ENCODE assay signal across 1 cellular context in the genomic region with DNA sequence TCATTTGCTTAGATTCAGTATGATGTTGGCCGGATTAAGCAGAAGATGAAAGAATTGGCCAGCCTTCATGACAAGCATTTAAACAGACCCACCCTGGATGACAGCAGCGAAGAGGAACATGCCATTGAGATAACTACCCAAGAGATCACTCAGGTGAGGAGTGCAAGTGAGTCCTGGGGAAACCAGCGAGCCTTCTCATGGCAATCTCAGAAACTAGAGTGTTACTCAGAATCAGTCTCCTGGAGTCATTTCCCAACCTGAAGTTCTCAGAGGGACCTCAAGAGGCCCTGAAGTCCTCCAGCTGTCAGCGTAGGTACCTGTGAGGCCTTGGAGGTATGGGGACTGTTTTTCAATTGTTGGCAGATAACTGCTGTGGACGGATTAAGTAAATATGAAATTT.
TF ChIP-seq lines count a peak whose summit lies in the region.

No MANE protein-coding gene starts in this region.

TF ChIP-seq in H1, 55 proteins besides CTCF, POLR2A, EP300 and RAD21:
- no peak for TF ChIP-seq TAF1 (IDR thresholded peaks at IDR 0.05; ENCODE audit: low read depth, low read length)
- TF ChIP-seq SIN3A (conservative IDR thresholded peaks at IDR 0.05 in 1 of 2, IDR thresholded peaks at IDR 0.05 in 1 of 2; ENCODE audit: low read depth in 1 of 2, low read length in 2 of 2): no peak
- TF ChIP-seq SP1 (IDR thresholded peaks at IDR 0.05; ENCODE audit: low read depth, low read length): no peak
- TF ChIP-seq MAX (IDR thresholded peaks at IDR 0.05): no peak
- TF ChIP-seq E2F6 (IDR thresholded peaks at IDR 0.05): no peak
- TF ChIP-seq MAFK (IDR thresholded peaks at IDR 0.05; ENCODE audit: low read depth, low read length): no peak
- TF ChIP-seq HDAC6 (IDR thresholded peaks at IDR 0.05; ENCODE audit: low read depth, low read length): no peak
- TF ChIP-seq, protein P1, sequence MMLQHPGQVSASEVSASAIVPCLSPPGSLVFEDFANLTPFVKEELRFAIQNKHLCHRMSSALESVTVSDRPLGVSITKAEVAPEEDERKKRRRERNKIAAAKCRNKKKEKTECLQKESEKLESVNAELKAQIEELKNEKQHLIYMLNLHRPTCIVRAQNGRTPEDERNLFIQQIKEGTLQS (IDR thresholded peaks at IDR 0.05; ENCODE audit: insufficient read depth, low read depth, low read length): no peak
- no peak for TF ChIP-seq RNF2 (IDR thresholded peaks at IDR 0.05; ENCODE audit: borderline replicate concordance, low read depth, low read length, missing control alignments, poor library complexity, severe bottlenecking)
- TF ChIP-seq CHD1 (IDR thresholded peaks at IDR 0.05; ENCODE audit: low read depth, low read length): no peak
- no peak for TF ChIP-seq BCL11A (IDR thresholded peaks at IDR 0.05; ENCODE audit: low read depth in 2 of 2, low read length in 2 of 2)
- no peak for TF ChIP-seq TEAD4 (IDR thresholded peaks at IDR 0.05; ENCODE audit: low read depth, low read length)
- no peak for TF ChIP-seq RBBP5 (IDR thresholded peaks at IDR 0.05; ENCODE audit: borderline replicate concordance, low read depth, low read length)
- no peak for TF ChIP-seq SUZ12 (IDR thresholded peaks at IDR 0.05; ENCODE audit: low read length)
- no peak for TF ChIP-seq CEBPB (IDR thresholded peaks at IDR 0.05; ENCODE audit: low read depth, low read length)
TF ChIP-seq in H1: peak in this region for 0.
